In the genomic region with DNA sequence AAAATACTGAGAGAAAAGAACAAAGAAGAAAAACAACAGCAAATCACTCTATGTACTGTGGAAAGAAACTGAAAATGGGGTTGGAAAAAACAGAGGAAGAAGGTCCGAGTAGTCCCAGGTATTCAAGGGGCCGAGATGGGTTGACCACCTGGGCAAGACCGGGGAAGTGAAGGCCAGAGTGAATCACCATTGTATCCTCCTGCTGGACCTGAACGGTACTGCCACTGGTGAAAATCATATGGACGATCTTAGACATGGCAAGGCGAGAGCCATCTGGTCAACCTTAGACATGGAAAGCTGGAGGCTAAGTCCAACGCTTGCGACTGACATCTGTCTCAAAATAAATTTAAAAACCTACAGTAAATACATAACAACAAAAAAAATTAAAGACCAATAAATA, we compare ENCODE assay signal across 18 cellular contexts. TPM values are rescaled to one million over a fixed set of nuclear protein-coding genes. Genes with fewer than 3 reads are reported as not detected.
DNase-seq lines count a peak whose midpoint lies in the region; ATAC-seq, FAIRE-seq and TF ChIP-seq lines count a peak whose summit lies in the region.
"Had no signal": no experiment of that assay in that cellular context is flagged by ENCODE, and none has a peak within 500 bp of the region (broad histone marks: within the 10 kb centered on the region; RNA-seq: fewer than 3 reads in every experiment).

No MANE protein-coding gene starts in this region.

- ATAC-seq in GM18873 (IDR thresholded peaks at IDR 0.05; ENCODE audit: low FRiP score, unreplicated experiment) = no peak
- ATAC-seq in GM18505 (IDR thresholded peaks at IDR 0.05; ENCODE audit: unreplicated experiment) = no peak
- ATAC-seq: sciatic nerve had no signal

- FAIRE-seq in bronchial epithelial cell (lab: Jason Lieb, UNC) = no peak

- no peaks in the 10 kb centered on the region for H3K36me3 Mint-ChIP-seq in activated CD4-positive, alpha-beta T cell treated with anti-CD3 and anti-CD28 coated beads, Interleukin-2, amount 10 ng/mL, durations not matched to agents 24 days and 14 days (ENCODE audit: low read depth)
- H3K36me3 Mint-ChIP-seq in HFFc6 (ENCODE audit: low read depth) = peaks cover 32% of the 10 kb centered on the region
- peaks cover 5% of the 10 kb centered on the region for H3K36me3 Mint-ChIP-seq in mesothelial cell of epicardium

- H3K27me3 ChIP-seq in bronchial epithelial cell (ENCODE audit: control insufficient read depth, insufficient read depth, low read length) = no peaks in the 10 kb centered on the region
- H3K27me3 ChIP-seq: tibial artery had no signal

- intact Hi-C loops in activated CD4-positive, alpha-beta T cell treated with anti-CD3 and anti-CD28 coated beads, Interleukin-2, amount 10 ng/mL, durations not matched to agents 24 days and 14 days (cut with micrococcal nuclease) = no loop called here

- H3K36me3 ChIP-seq in bronchial epithelial cell (ENCODE audit: control insufficient read depth, insufficient read depth, low read length) = no peaks in the 10 kb centered on the region
- H3K36me3 ChIP-seq: tibial artery had no signal

- TF ChIP-seq CTCF in HFFc6 (IDR thresholded peaks at IDR 0.05) (peak; percentile 39), bronchial epithelial cell (IDR thresholded peaks at IDR 0.05; ENCODE audit: insufficient read depth, low read length, severe bottlenecking) (peak; percentile 9), mesothelial cell of epicardium (IDR thresholded peaks at IDR 0.05; ENCODE audit: unreplicated experiment) (peak; percentile 47)

- peak; percentile 5 for DNase-seq in activated CD4-positive, alpha-beta T cell treated with anti-CD3 and anti-CD28 coated beads for 48 hours
- no peak for DNase-seq in activated CD4-positive, alpha-beta T cell treated with anti-CD3 and anti-CD28 coated beads, Interleukin-2, amount 10 ng/mL, durations not matched to agents 24 days and 14 days
- DNase-seq in HFFc6 (no peak), bronchial epithelial cell (ENCODE audit: low read depth) (no peak), mesothelial cell of epicardium (ENCODE audit: low spot score in 2 of 2, unreplicated experiment in 2 of 2) (no peak), GM19238 (ENCODE audit: insufficient read length, low spot score) (no peak)
- DNase-seq: activated CD4-positive, alpha-beta T cell treated with anti-CD3 and anti-CD28 coated beads for 1 hour; activated naive CD8-positive, alpha-beta T cell treated with anti-CD3 and anti-CD28 coated beads for 36 hours; activated T-cell treated with anti-CD3 and anti-CD28 coated beads, Interleukin-2, amount 50 U/mL, for 24 hours; NCI-H1694; NCI-H524; stimulated activated CD4-positive, alpha-beta T cell treated with anti-CD3 and anti-CD28 coated beads, Interleukin-2, amount 100 ng/mL, for 48 hours; tibial artery had no signal

- H3K4me3 Mint-ChIP-seq in activated CD4-positive, alpha-beta T cell treated with anti-CD3 and anti-CD28 coated beads, Interleukin-2, amount 10 ng/mL, durations not matched to agents 24 days and 14 days = no peak overlapping the region
- H3K4me3 Mint-ChIP-seq in HFFc6 (no peak overlapping the region), mesothelial cell of epicardium (no peak overlapping the region)
- H3K4me3 Mint-ChIP-seq: activated naive CD8-positive, alpha-beta T cell treated with anti-CD3 and anti-CD28 coated beads for 36 hours; activated T-cell treated with anti-CD3 and anti-CD28 coated beads, Interleukin-2, amount 50 U/mL, for 24 hours; central memory CD8-positive, alpha-beta T cell; T-helper 1 cell treated with Interleukin-12 subunit alpha and Interleukin-12 subunit beta and Interleukin-4 antibody, amounts not matched to agents 30 μg/mL and 1 μg/mL, for 36 hours had no signal

- no peaks in the 10 kb centered on the region for H3K4me1 Mint-ChIP-seq in activated CD4-positive, alpha-beta T cell treated with anti-CD3 and anti-CD28 coated beads, Interleukin-2, amount 10 ng/mL, durations not matched to agents 24 days and 14 days
- peaks cover 11% of the 10 kb centered on the region; the same call in 1 of the 2 replicates for H3K4me1 Mint-ChIP-seq in HFFc6 (ENCODE audit: low read depth)
- no peaks in the 10 kb centered on the region for H3K4me1 Mint-ChIP-seq in mesothelial cell of epicardium
- H3K4me1 Mint-ChIP-seq: activated naive CD8-positive, alpha-beta T cell treated with anti-CD3 and anti-CD28 coated beads for 36 hours; central memory CD8-positive, alpha-beta T cell had no signal

- peaks cover 46% of the 10 kb centered on the region for H3K9me3 Mint-ChIP-seq in activated CD4-positive, alpha-beta T cell treated with anti-CD3 and anti-CD28 coated beads, Interleukin-2, amount 10 ng/mL, durations not matched to agents 24 days and 14 days
- H3K9me3 Mint-ChIP-seq in HFFc6 = peaks cover 55% of the 10 kb centered on the region
- H3K9me3 Mint-ChIP-seq in mesothelial cell of epicardium = peaks cover 79% of the 10 kb centered on the region

- H3K4me3 ChIP-seq in bronchial epithelial cell (ENCODE audit: low read depth, low read length) = no peak overlapping the region
- H3K4me3 ChIP-seq: tibial artery had no signal

- H3K27ac Mint-ChIP-seq in activated CD4-positive, alpha-beta T cell treated with anti-CD3 and anti-CD28 coated beads, Interleukin-2, amount 10 ng/mL, durations not matched to agents 24 days and 14 days = no peak overlapping the region
- no peak overlapping the region for H3K27ac Mint-ChIP-seq in HFFc6
- no peak overlapping the region for H3K27ac Mint-ChIP-seq in mesothelial cell of epicardium
- H3K27ac Mint-ChIP-seq: activated naive CD8-positive, alpha-beta T cell treated with anti-CD3 and anti-CD28 coated beads for 36 hours; activated T-cell treated with anti-CD3 and anti-CD28 coated beads, Interleukin-2, amount 50 U/mL, for 24 hours; T-helper 1 cell treated with Interleukin-12 subunit alpha and Interleukin-12 subunit beta and Interleukin-4 antibody, amounts not matched to agents 30 μg/mL and 1 μg/mL, for 36 hours had no signal

- TF ChIP-seq POLR2A in GM18505 (IDR thresholded peaks at IDR 0.05; ENCODE audit: borderline replicate concordance, extremely low read depth, insufficient read depth, insufficient read length) = no peak

- H3K27me3 Mint-ChIP-seq in activated CD4-positive, alpha-beta T cell treated with anti-CD3 and anti-CD28 coated beads, Interleukin-2, amount 10 ng/mL, durations not matched to agents 24 days and 14 days = no peaks in the 10 kb centered on the region
- H3K27me3 Mint-ChIP-seq in HFFc6 (ENCODE audit: insufficient read depth) (0 out of 2 replicates have a peak, but pooled peaks cover 1% of the 10 kb centered on the region), mesothelial cell of epicardium (ENCODE audit: low read depth) (no peaks in the 10 kb centered on the region)
- H3K27me3 Mint-ChIP-seq: activated naive CD8-positive, alpha-beta T cell treated with anti-CD3 and anti-CD28 coated beads for 36 hours; activated T-cell treated with anti-CD3 and anti-CD28 coated beads, Interleukin-2, amount 50 U/mL, for 24 hours had no signal

RNA-seq across cellular contexts. Expression of a gene that starts 44.4 kb away (rescaled TPM):
- 25.0 and 31.1 TPM in 2 replicates for total RNA-seq in activated CD4-positive, alpha-beta T cell treated with anti-CD3 and anti-CD28 coated beads, Interleukin-2, amount 10 ng/mL, durations not matched to agents 24 days and 14 days
- 10 to 100 TPM; 19.5 to 27.4 (median 22.1) TPM for total RNA-seq in HFFc6 (2021; fragmentation: NEBNext Ultra II Directional; extraction: Animal tissue kit (Norgen Biotek cat#: 25700))
- 7.9 and 12.8 TPM in 2 replicates for total RNA-seq in bronchial epithelial cell
- total RNA-seq in mesothelial cell of epicardium = 165 to 169 TPM (median 165 TPM) in 3 replicates
